ENCODE assay signal across 27 cellular contexts in the genomic region with DNA sequence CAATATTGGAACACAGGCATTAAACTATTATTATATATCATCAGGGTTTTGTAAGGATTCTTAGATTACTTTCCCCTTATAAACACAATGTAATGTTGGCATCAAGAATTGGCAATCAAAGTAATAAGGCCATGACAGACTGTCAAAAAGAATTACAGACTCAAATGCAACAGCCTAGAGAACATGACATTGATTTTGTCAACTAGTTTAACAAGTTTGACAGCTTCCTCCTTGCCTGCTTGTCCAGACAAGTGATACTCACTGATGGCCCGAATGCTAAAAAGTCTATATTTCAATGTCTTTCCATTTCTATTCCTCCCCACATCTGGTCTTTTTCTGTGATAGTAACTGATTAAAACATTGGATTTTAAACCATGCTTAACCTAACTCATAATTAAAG. TPM values are rescaled to one million over a fixed set of nuclear protein-coding genes. Genes with fewer than 3 reads are reported as not detected.
"Had no signal": no experiment of that assay in that cellular context is flagged by ENCODE, and none has a peak within 500 bp of the region (broad histone marks: within the 10 kb centered on the region; RNA-seq: fewer than 3 reads in every experiment).

No MANE protein-coding gene starts in this region.

- FAIRE-seq: endothelial cell of umbilical vein, frontal cortex had no signal

- H3K36me3 ChIP-seq: left lung, neural progenitor cell, prostate gland, right atrium auricular region, tibial nerve, vagina had no signal

- H3K27ac ChIP-seq: left lung, neural progenitor cell, prostate gland, right atrium auricular region, tibial nerve, vagina had no signal

- H3K9me3 ChIP-seq: left lung, prostate gland, right atrium auricular region, tibial nerve, vagina had no signal

- DNase-seq: activated CD4-positive, alpha-beta T cell treated with anti-CD3 and anti-CD28 coated beads, Interleukin-2, amount 10 ng/mL, durations not matched to agents 7 days and 5 days; activated CD8-positive, alpha-beta memory T cell treated with anti-CD3 and anti-CD28 coated beads for 24 hours; activated CD8-positive, alpha-beta memory T cell treated with anti-CD3 and anti-CD28 coated beads, Interleukin-2, amount 50 U/mL, for 48 hours; activated effector memory CD4-positive, alpha-beta T cell treated with Interleukin-2 at 50 U/mL for 16 hours; activated naive CD4-positive, alpha-beta T cell treated with anti-CD3 and anti-CD28 coated beads, Interleukin-2, amount 10 ng/mL, durations not matched to agents 7 days and 5 days; activated T-cell treated with anti-CD3 and anti-CD28 coated beads, Interleukin-2, amount 50 U/mL, for 48 hours; aorta; cerebellar nuclear complex; cortex of kidney; effector memory CD4-positive, alpha-beta T cell; hypothalamus; islet precursor cell; left lung; naive B cell; stimulated activated CD4-positive, alpha-beta T cell treated with anti-CD3 and anti-CD28 coated beads, Interleukin-2, amount 100 ng/mL, for 24 hours; stimulated activated naive CD8-positive, alpha-beta T cell treated with anti-CD3 and anti-CD28 coated beads, Interleukin-15, Interleukin-2, amounts not matched to agents 100 U/mL and 50 U/mL, for 24 hours; substantia nigra; T-helper 1 cell; T1000 had no signal

- H3K4me3 ChIP-seq: left lung, neural progenitor cell, prostate gland, right atrium auricular region, tibial nerve, vagina had no signal

- H3K27me3 ChIP-seq: left lung, neural progenitor cell, right atrium auricular region, tibial nerve, vagina had no signal

- ATAC-seq: activated CD4-positive, CD25-positive, alpha-beta regulatory T cell treated with anti-CD3 and anti-CD28 coated beads, Interleukin-2, amount 50 U/mL, for 24 hours; left lung; stimulated activated naive CD8-positive, alpha-beta T cell treated with anti-CD3 and anti-CD28 coated beads, Interleukin-15, Interleukin-2, amounts not matched to agents 100 U/mL and 50 U/mL, for 24 hours had no signal

- H3K4me1 ChIP-seq: left lung, neural progenitor cell, prostate gland, right atrium auricular region, tibial nerve, vagina had no signal

RNA-seq across cellular contexts. Expression of a gene that starts 6.4 kb away (rescaled TPM):
- total RNA-seq: endothelial cell of umbilical vein had no signal
- polyA plus RNA-seq: endothelial cell of umbilical vein had no signal
